13 cellular contexts compared by ENCODE assay signal in the genomic region with DNA sequence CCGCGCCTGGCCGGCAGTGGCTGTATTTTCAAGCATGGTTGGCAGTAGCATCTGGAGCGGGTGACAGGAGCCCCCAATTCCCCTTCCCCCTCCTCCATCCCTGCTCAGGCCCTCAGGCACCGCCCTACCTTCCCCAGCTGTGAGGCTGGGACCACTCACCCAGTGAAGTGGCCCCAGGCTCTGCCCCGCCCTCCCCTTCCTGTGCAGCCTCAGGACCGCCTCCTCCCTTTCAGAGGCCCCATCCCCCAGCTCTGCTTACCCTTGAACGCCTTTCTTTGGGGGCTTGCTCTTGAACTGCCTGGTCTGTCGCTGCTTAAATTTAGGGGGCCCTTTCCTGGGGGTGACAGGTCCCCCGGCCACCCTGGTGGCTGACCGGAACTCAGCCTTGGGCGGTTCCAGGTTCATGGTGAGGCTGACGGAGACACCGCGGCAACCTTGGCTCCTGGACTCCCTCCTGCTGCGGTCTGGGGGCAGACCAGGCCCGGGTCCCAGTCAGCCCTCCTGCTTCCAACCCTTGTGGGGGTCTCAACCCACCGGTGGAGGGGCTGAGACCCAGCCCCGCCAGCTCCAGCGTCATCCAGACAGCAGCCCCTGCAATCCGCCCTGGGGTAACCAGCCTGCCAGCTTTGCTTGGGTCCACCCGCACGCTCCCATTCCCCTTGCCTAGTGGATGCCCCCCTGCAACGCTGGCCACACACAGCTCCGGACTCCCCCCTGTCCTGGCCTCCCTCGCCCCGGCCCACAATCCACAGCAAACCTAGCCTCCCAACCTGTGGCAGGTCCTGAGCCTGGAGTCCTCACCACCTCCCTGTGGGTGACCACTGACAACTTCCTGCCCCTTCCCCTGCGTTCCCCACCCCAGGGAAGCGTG. TPM values are rescaled to one million over a fixed set of nuclear protein-coding genes. Genes with fewer than 3 reads are reported as not detected.
A peak's percentile ranks its signal among the peaks of the same experiment; 100 is the strongest.
DNase-seq lines count a peak whose midpoint lies in the region; ATAC-seq lines count a peak whose summit lies in the region.
"Had no signal": no experiment of that assay in that cellular context is flagged by ENCODE, and none has a peak within 500 bp of the region (broad histone marks: within the 10 kb centered on the region; RNA-seq: fewer than 3 reads in every experiment).

No MANE protein-coding gene starts in this region.

- peak overlapping the region in 4 of 7 donors; percentile 19 to 67 (median 45) for H3K4me3 Mint-ChIP-seq in CD8-positive, alpha-beta memory T cell
- H3K4me3 Mint-ChIP-seq in central memory CD8-positive, alpha-beta T cell: peak overlapping the region; percentile 60
- H3K4me3 Mint-ChIP-seq in naive thymus-derived CD4-positive, alpha-beta T cell: peak overlapping the region; percentile 44 to 93 (median 72)

- peaks cover 9% of the 10 kb centered on the region for H3K4me1 ChIP-seq in CD8-positive, alpha-beta memory T cell (ENCODE audit: insufficient read depth, low read length)
- H3K4me1 ChIP-seq in HUES48 (ENCODE audit: control insufficient read depth, insufficient read depth, low read length): peaks cover 10% of the 10 kb centered on the region
- peaks cover 0 to 5% of the 10 kb centered on the region in 2 donors for H3K4me1 ChIP-seq in naive thymus-derived CD4-positive, alpha-beta T cell (ENCODE audit: control insufficient read depth in 2 of 2, insufficient read depth in 2 of 2, low read length in 2 of 2)

- H3K9ac ChIP-seq in HUES48 (ENCODE audit: low read depth, low read length): 0 out of 2 replicates have a peak overlapping the region, but pooled peaks have one; percentile 24

- no peak for ATAC-seq in central memory CD8-positive, alpha-beta T cell (replicated peaks; ENCODE audit: extremely low read depth, poor library complexity, severe bottlenecking)
- ATAC-seq in naive thymus-derived CD4-positive, alpha-beta T cell: peak; percentile 52
- ATAC-seq in GM18502 (IDR thresholded peaks at IDR 0.05; ENCODE audit: poor library complexity, unreplicated experiment): no peak
- ATAC-seq: Right ventricle myocardium inferior had no signal

- intact Hi-C loops in naive thymus-derived CD4-positive, alpha-beta T cell (cut with micrococcal nuclease): no loop called here

- H3K27me3 ChIP-seq in CD8-positive, alpha-beta memory T cell (ENCODE audit: insufficient read depth, low read length, poor library complexity, severe bottlenecking): no peaks in the 10 kb centered on the region
- peaks cover 13% of the 10 kb centered on the region for H3K27me3 ChIP-seq in HUES48 (ENCODE audit: control insufficient read depth, insufficient read depth, low read length)
- H3K27me3 ChIP-seq in naive thymus-derived CD4-positive, alpha-beta T cell (ENCODE audit: control insufficient read depth in 2 of 2, insufficient read depth in 2 of 2, low read length in 2 of 2): peaks cover 0 to 8% of the 10 kb centered on the region in 2 donors

- peaks cover 20 to 24% of the 10 kb centered on the region in 2 donors for H3K27me3 Mint-ChIP-seq in CD8-positive, alpha-beta memory T cell
- peaks cover 28% of the 10 kb centered on the region for H3K27me3 Mint-ChIP-seq in central memory CD8-positive, alpha-beta T cell
- peaks cover 4 to 22% (median 15%) of the 10 kb centered on the region in 5 donors for H3K27me3 Mint-ChIP-seq in naive thymus-derived CD4-positive, alpha-beta T cell

- H3K4me1 Mint-ChIP-seq in CD8-positive, alpha-beta memory T cell: peaks cover 3 to 16% (median 6%) of the 10 kb centered on the region in 3 donors
- H3K4me1 Mint-ChIP-seq in central memory CD8-positive, alpha-beta T cell: no peaks in the 10 kb centered on the region
- peaks cover 8 to 32% (median 20%) of the 10 kb centered on the region in 7 donors for H3K4me1 Mint-ChIP-seq in naive thymus-derived CD4-positive, alpha-beta T cell

- CTCF ChIA-PET in CD8-positive, alpha-beta memory T cell (lab: Charles Lee): no interaction called here
- CTCF ChIA-PET in naive thymus-derived CD4-positive, alpha-beta T cell (lab: Charles Lee): no interaction called here

- POLR2A ChIA-PET in CD8-positive, alpha-beta memory T cell (lab: Charles Lee): interaction anchor here (0.6 kb wide), 1 partner anchor 219 kb away, joined by 3 read pairs; no protein-coding TSS in a partner anchor
- POLR2A ChIA-PET in naive thymus-derived CD4-positive, alpha-beta T cell (lab: Charles Lee): interaction anchor here (0.6 to 2.0 kb wide), 3 partner anchors 10 to 1178 kb away, joined by 3 to 8 read pairs (median 3); no protein-coding TSS in a partner anchor

- peaks cover 0 to 4% (median 0%) of the 10 kb centered on the region in 3 donors for H3K36me3 Mint-ChIP-seq in CD8-positive, alpha-beta memory T cell
- H3K36me3 Mint-ChIP-seq in central memory CD8-positive, alpha-beta T cell (ENCODE audit: insufficient read depth): peaks cover 5% of the 10 kb centered on the region
- peaks cover 0 to 6% (median 0%) of the 10 kb centered on the region in 5 donors for H3K36me3 Mint-ChIP-seq in naive thymus-derived CD4-positive, alpha-beta T cell

- no peaks in the 10 kb centered on the region for H3K9me3 ChIP-seq in CD8-positive, alpha-beta memory T cell (ENCODE audit: low read length)
- H3K9me3 ChIP-seq in HUES48 (ENCODE audit: control insufficient read depth, insufficient read depth, low read length): no peaks in the 10 kb centered on the region
- H3K9me3 ChIP-seq in naive thymus-derived CD4-positive, alpha-beta T cell (ENCODE audit: control insufficient read depth in 2 of 3, low read length in 3 of 3): peaks cover 0 to 11% (median 0%) of the 10 kb centered on the region in 3 experiments
- H3K9me3 ChIP-seq: left ventricle myocardium inferior had no signal

- H3K27ac ChIP-seq in CD8-positive, alpha-beta memory T cell (ENCODE audit: low read depth, low read length): no peak overlapping the region
- H3K27ac ChIP-seq in HUES48 (ENCODE audit: low read depth, low read length): no peak overlapping the region
- H3K27ac ChIP-seq in naive thymus-derived CD4-positive, alpha-beta T cell (ENCODE audit: low read depth, low read length): no peak overlapping the region
- H3K27ac ChIP-seq: left ventricle myocardium inferior had no signal

- no peak overlapping the region for H3K27ac Mint-ChIP-seq in CD8-positive, alpha-beta memory T cell
- H3K27ac Mint-ChIP-seq in central memory CD8-positive, alpha-beta T cell (ENCODE audit: low read depth): peak overlapping the region; percentile 48
- H3K27ac Mint-ChIP-seq in naive thymus-derived CD4-positive, alpha-beta T cell: peak overlapping the region in 8 of 9 donors; percentile 9 to 89 (median 64)

- DNase-seq in CD8-positive, alpha-beta memory T cell: peak in 1 of 5 donors; percentile 20
- no peak for DNase-seq in central memory CD8-positive, alpha-beta T cell (ENCODE audit: low spot score in 2 of 2)
- DNase-seq in naive thymus-derived CD4-positive, alpha-beta T cell: peak in 1 of 9 donors; percentile 38
- DNase-seq in GM03348 (ENCODE audit: low spot score) (no peak), HUDEP-2 (lab: John Stamatoyannopoulos, UW; ENCODE audit: unreplicated experiment in 76 of 76) (no peak), retina (no peak)
- DNase-seq: DMS79 treated with DMSO at 0.1 percent for 48 hours, left ventricle myocardium inferior, MV-4-11 had no signal

- no peak overlapping the region for H3K4me3 ChIP-seq in CD8-positive, alpha-beta memory T cell (ENCODE audit: low read length)
- peak overlapping the region; percentile 26; the same call in 1 of the 2 replicates for H3K4me3 ChIP-seq in HUES48 (ENCODE audit: low read depth, low read length)
- H3K4me3 ChIP-seq in naive thymus-derived CD4-positive, alpha-beta T cell (ENCODE audit: low read length): no peak overlapping the region
- H3K4me3 ChIP-seq: left ventricle myocardium inferior had no signal

- no peaks in the 10 kb centered on the region for H3K9me3 Mint-ChIP-seq in CD8-positive, alpha-beta memory T cell
- H3K9me3 Mint-ChIP-seq in central memory CD8-positive, alpha-beta T cell: no peaks in the 10 kb centered on the region
- H3K9me3 Mint-ChIP-seq in naive thymus-derived CD4-positive, alpha-beta T cell: peaks cover 0 to 14% (median 0%) of the 10 kb centered on the region in 11 donors

- H3K36me3 ChIP-seq in CD8-positive, alpha-beta memory T cell (ENCODE audit: insufficient read depth, low read length): no peaks in the 10 kb centered on the region
- no peaks in the 10 kb centered on the region for H3K36me3 ChIP-seq in HUES48 (ENCODE audit: control insufficient read depth, insufficient read depth, low read length)
- no peaks in the 10 kb centered on the region for H3K36me3 ChIP-seq in naive thymus-derived CD4-positive, alpha-beta T cell (ENCODE audit: control insufficient read depth in 2 of 3, insufficient read depth in 3 of 3, low read length in 3 of 3)
- H3K36me3 ChIP-seq: left ventricle myocardium inferior had no signal

RNA-seq across cellular contexts. Expression of gene PDE6G, which starts 3.2 kb away (rescaled TPM):
- total RNA-seq in CD8-positive, alpha-beta memory T cell: 1 to 10 TPM; 1.9 to 2.2 TPM
- polyA plus RNA-seq in CD8-positive, alpha-beta memory T cell: 1.5 TPM
- total RNA-seq in naive thymus-derived CD4-positive, alpha-beta T cell: 10 to 100 TPM in 1 of 5 experiments, 1 to 10 TPM in 4; 1.0 to 28.0 (median 1.9) TPM
- 1 to 10 TPM; 2.0 to 2.6 TPM for polyA plus RNA-seq in naive thymus-derived CD4-positive, alpha-beta T cell
- total RNA-seq: left ventricle myocardium inferior, Right ventricle myocardium inferior, ureter had no signal

RNA-seq across cellular contexts. Expression of gene OXLD1, which starts 13.3 kb away (rescaled TPM):
- 10 to 100 TPM; 50.8 to 55.7 TPM for total RNA-seq in CD8-positive, alpha-beta memory T cell
- 78.9 TPM for polyA plus RNA-seq in CD8-positive, alpha-beta memory T cell
- total RNA-seq in naive thymus-derived CD4-positive, alpha-beta T cell: 10 to 100 TPM; 35.9 to 61.9 (median 47.5) TPM
- 100 to 1,000 TPM; 108 to 123 TPM for polyA plus RNA-seq in naive thymus-derived CD4-positive, alpha-beta T cell

RNA-seq across cellular contexts. Expression of gene CCDC137, which starts 13.4 kb away (rescaled TPM):
- total RNA-seq in CD8-positive, alpha-beta memory T cell: 10 to 100 TPM; 68.6 to 70.7 TPM
- polyA plus RNA-seq in CD8-positive, alpha-beta memory T cell: 22.2 TPM
- 10 to 100 TPM; 16.3 to 33.5 (median 27.1) TPM for total RNA-seq in naive thymus-derived CD4-positive, alpha-beta T cell
- 10 to 100 TPM; 10.0 to 26.0 TPM for polyA plus RNA-seq in naive thymus-derived CD4-positive, alpha-beta T cell

RNA-seq across cellular contexts. Expression of gene TSPAN10, which starts 16.1 kb away (rescaled TPM):
- under 1 TPM; 0.31 TPM for total RNA-seq in CD8-positive, alpha-beta memory T cell
- 0.49 TPM for polyA plus RNA-seq in CD8-positive, alpha-beta memory T cell
- 1 to 10 TPM in 2 of 5 experiments, under 1 TPM in 3; 0.32 to 1.9 (median 0.51) TPM for total RNA-seq in naive thymus-derived CD4-positive, alpha-beta T cell
- polyA plus RNA-seq in naive thymus-derived CD4-positive, alpha-beta T cell: under 1 TPM; 0.33 to 0.98 TPM

RNA-seq across cellular contexts. Expression of gene NPLOC4, which starts 16.2 kb away (rescaled TPM):
- 100 to 1,000 TPM; 125 to 126 TPM for total RNA-seq in CD8-positive, alpha-beta memory T cell
- polyA plus RNA-seq in CD8-positive, alpha-beta memory T cell: 63.1 TPM
- 100 to 1,000 TPM in 2 of 5 experiments, 10 to 100 TPM in 3; 77.7 to 125 (median 93.6) TPM for total RNA-seq in naive thymus-derived CD4-positive, alpha-beta T cell
- 10 to 100 TPM; 47.8 to 68.6 TPM for polyA plus RNA-seq in naive thymus-derived CD4-positive, alpha-beta T cell

Comparison
In these comparisons a context has a peak if more than half of its experiments do, and no peak if none do; other contexts are left out.
1. H3K27ac Mint-ChIP-seq: peak in central memory CD8-positive, alpha-beta T cell (single experiment) and naive thymus-derived CD4-positive, alpha-beta T cell (8 of 9); none in CD8-positive, alpha-beta memory T cell (0 of 8).
2. Peak in every context shown above with its lines, with median percentiles within 50 percentile points of each other: H3K4me3 Mint-ChIP-seq.